15 cellular contexts compared by ENCODE assay signal in genomic region chr6:163529605-163530004, GRCh38.
DNase-seq lines count a peak whose midpoint lies in the region; ATAC-seq and TF ChIP-seq lines count a peak whose summit lies in the region.
"Had no signal": no experiment of that assay in that cellular context is flagged by ENCODE, and none has a peak within 500 bp of the region (broad histone marks: within the 10 kb centered on the region; RNA-seq: fewer than 3 reads in every experiment).

No MANE protein-coding gene starts in this region.

- H3K27me3 ChIP-seq in SJCRH30 (no peaks in the 10 kb centered on the region), body of pancreas (no peaks in the 10 kb centered on the region)
- H3K27me3 ChIP-seq in CD8-positive, alpha-beta T cell (ENCODE audit: insufficient read depth, low read length) = no peaks in the 10 kb centered on the region
- H3K27me3 ChIP-seq: right lobe of liver had no signal

- no peak for ATAC-seq in activated CD8-positive, alpha-beta T cell treated with anti-CD3 and anti-CD28 coated beads for 36 hours
- no peak for ATAC-seq in body of pancreas
- ATAC-seq in CD8-positive, alpha-beta T cell = no peak
- ATAC-seq: GM23338 had no signal

- H3K4me3 ChIP-seq in SJCRH30 (no peak overlapping the region), body of pancreas (no peak overlapping the region)
- H3K4me3 ChIP-seq in CD8-positive, alpha-beta T cell (ENCODE audit: low read depth, low read length) = no peak overlapping the region
- H3K4me3 ChIP-seq: GM23338, right lobe of liver had no signal

- TF ChIP-seq CTCF in osteocyte (IDR thresholded peaks at IDR 0.05) (no peak), body of pancreas (IDR thresholded peaks at IDR 0.05) (no peak)
- no peak for TF ChIP-seq CTCF in activated CD8-positive, alpha-beta T cell treated with anti-CD3 and anti-CD28 coated beads for 36 hours (IDR thresholded peaks at IDR 0.05)
- no peak for TF ChIP-seq CTCF in CD8-positive, alpha-beta T cell (IDR thresholded peaks at IDR 0.05)

- CTCF ChIA-PET in activated CD8-positive, alpha-beta T cell treated with anti-CD3 and anti-CD28 coated beads for 36 hours (lab: Charles Lee) = interaction anchor here (1.3 kb wide), 1 partner anchor 25 kb away, joined by 3 read pairs; no protein-coding TSS in a partner anchor
- CTCF ChIA-PET in CD8-positive, alpha-beta T cell (lab: Charles Lee) = no interaction called here

- peak overlapping the region; percentile 8 for H3K27ac Mint-ChIP-seq in osteocyte (ENCODE audit: unreplicated experiment)
- H3K27ac Mint-ChIP-seq in activated CD8-positive, alpha-beta T cell treated with anti-CD3 and anti-CD28 coated beads for 36 hours = no peak overlapping the region
- H3K27ac Mint-ChIP-seq in CD8-positive, alpha-beta T cell = no peak overlapping the region
- H3K27ac Mint-ChIP-seq: activated B cell treated with CpG ODN at 0.5 μM for 24 hours; activated T-helper 2 cell treated with anti-CD3 and anti-CD28 coated beads, Interferon-gamma antibody, Interleukin-2, Interleukin-4, amounts not matched to agents 10 μg/mL and 5 μg/mL and 100 μg/mL, durations not matched to agents 14 hours and 24 hours and 36 hours; GM23338 had no signal

- H3K27me3 Mint-ChIP-seq in osteocyte (ENCODE audit: unreplicated experiment) = no peaks in the 10 kb centered on the region
- no peaks in the 10 kb centered on the region for H3K27me3 Mint-ChIP-seq in activated CD8-positive, alpha-beta T cell treated with anti-CD3 and anti-CD28 coated beads for 36 hours
- H3K27me3 Mint-ChIP-seq in CD8-positive, alpha-beta T cell (ENCODE audit: low read depth) = no peaks in the 10 kb centered on the region
- H3K27me3 Mint-ChIP-seq: activated B cell treated with CpG ODN at 0.5 μM for 24 hours had no signal

- POLR2A ChIA-PET in activated CD8-positive, alpha-beta T cell treated with anti-CD3 and anti-CD28 coated beads for 36 hours (lab: Charles Lee) = no interaction called here
- POLR2A ChIA-PET in CD8-positive, alpha-beta T cell (lab: Charles Lee) = no interaction called here

- peaks cover 9% of the 10 kb centered on the region for H3K36me3 Mint-ChIP-seq in osteocyte (ENCODE audit: unreplicated experiment)
- peaks cover 1% of the 10 kb centered on the region for H3K36me3 Mint-ChIP-seq in activated CD8-positive, alpha-beta T cell treated with anti-CD3 and anti-CD28 coated beads for 36 hours (ENCODE audit: low read depth)
- peaks cover 2% of the 10 kb centered on the region for H3K36me3 Mint-ChIP-seq in CD8-positive, alpha-beta T cell

- intact Hi-C loops in activated CD8-positive, alpha-beta T cell treated with anti-CD3 and anti-CD28 coated beads for 36 hours (cut with micrococcal nuclease) = no loop called here
- intact Hi-C loops in body of pancreas (cut with DNase I) = no loop called here
- intact Hi-C loops in CD8-positive, alpha-beta T cell (cut with DNase I, micrococcal nuclease) = no loop called here

- H3K4me3 Mint-ChIP-seq in osteocyte (ENCODE audit: unreplicated experiment) = no peak overlapping the region
- no peak overlapping the region for H3K4me3 Mint-ChIP-seq in activated CD8-positive, alpha-beta T cell treated with anti-CD3 and anti-CD28 coated beads for 36 hours
- H3K4me3 Mint-ChIP-seq in CD8-positive, alpha-beta T cell = no peak overlapping the region
- H3K4me3 Mint-ChIP-seq: activated B cell treated with CpG ODN at 0.5 μM for 24 hours, GM23338 had no signal

- H3K4me1 Mint-ChIP-seq in osteocyte (ENCODE audit: unreplicated experiment) = peaks cover 90% of the 10 kb centered on the region
- peaks cover 41% of the 10 kb centered on the region for H3K4me1 Mint-ChIP-seq in activated CD8-positive, alpha-beta T cell treated with anti-CD3 and anti-CD28 coated beads for 36 hours (ENCODE audit: low read depth)
- H3K4me1 Mint-ChIP-seq in CD8-positive, alpha-beta T cell (ENCODE audit: low read depth) = peaks cover 52% of the 10 kb centered on the region

- DNase-seq in EH (ENCODE audit: low read depth) = peak; percentile 95
- peak; percentile 43 to 65 for DNase-seq in SJCRH30
- peak; percentile 93 for DNase-seq in fibroblast of peridontal ligament (ENCODE audit: extremely low read depth)
- no peak for DNase-seq in osteocyte (ENCODE audit: extremely low spot score, unreplicated experiment)
- DNase-seq in activated CD8-positive, alpha-beta T cell treated with anti-CD3 and anti-CD28 coated beads for 36 hours = no peak
- no peak for DNase-seq in body of pancreas
- DNase-seq in CD8-positive, alpha-beta T cell = no peak
- no peak for DNase-seq in hippocampal formation (lab: John Stamatoyannopoulos, UW)
- DNase-seq: activated B cell treated with CpG ODN at 0.5 μM for 24 hours; DMS 273 treated with DMSO at 0.1 percent for 48 hours; NCI-H1436; right lobe of liver; stimulated activated CD8-positive, alpha-beta memory T cell treated with anti-CD3 and anti-CD28 coated beads, Interleukin-4, amount 100 ng/mL, for 48 hours had no signal

- H3K9me3 ChIP-seq in SJCRH30 (replicated peaks) (no peaks in the 10 kb centered on the region), body of pancreas (no peaks in the 10 kb centered on the region)
- H3K9me3 ChIP-seq in CD8-positive, alpha-beta T cell (ENCODE audit: low read length) = no peaks in the 10 kb centered on the region
- H3K9me3 ChIP-seq: right lobe of liver had no signal

- 42 to 45% methylated on average over 3 of the region's 3 CpGs for WGBS in body of pancreas, 2 donors

- no peaks in the 10 kb centered on the region for H3K9me3 Mint-ChIP-seq in osteocyte (ENCODE audit: unreplicated experiment)
- no peaks in the 10 kb centered on the region for H3K9me3 Mint-ChIP-seq in activated CD8-positive, alpha-beta T cell treated with anti-CD3 and anti-CD28 coated beads for 36 hours
- H3K9me3 Mint-ChIP-seq in CD8-positive, alpha-beta T cell = no peaks in the 10 kb centered on the region
- H3K9me3 Mint-ChIP-seq: activated B cell treated with CpG ODN at 0.5 μM for 24 hours; activated T-helper 2 cell treated with anti-CD3 and anti-CD28 coated beads, Interferon-gamma antibody, Interleukin-2, Interleukin-4, amounts not matched to agents 10 μg/mL and 5 μg/mL and 100 μg/mL, durations not matched to agents 14 hours and 24 hours and 36 hours; GM23338 had no signal

- H3K36me3 ChIP-seq in SJCRH30 (no peaks in the 10 kb centered on the region; the same call in none of the 2 replicates), body of pancreas (replicated peaks in 1 of 2; ENCODE audit: insufficient read depth in 1 of 2, low read depth in 2 of 2) (no peaks in the 10 kb centered on the region)
- no peaks in the 10 kb centered on the region for H3K36me3 ChIP-seq in CD8-positive, alpha-beta T cell (ENCODE audit: insufficient read depth, low read length)
- H3K36me3 ChIP-seq: right lobe of liver had no signal

- H3K27ac ChIP-seq in SJCRH30 (peak overlapping the region; percentile 28), body of pancreas (no peak overlapping the region)
- no peak overlapping the region for H3K27ac ChIP-seq in CD8-positive, alpha-beta T cell (ENCODE audit: low read depth, low read length)
- H3K27ac ChIP-seq: right lobe of liver had no signal

- TF ChIP-seq POLR2A in body of pancreas (IDR thresholded peaks at IDR 0.05) = no peak

- peaks cover 63% of the 10 kb centered on the region for H3K4me1 ChIP-seq in SJCRH30
- H3K4me1 ChIP-seq in body of pancreas = peaks cover 69% of the 10 kb centered on the region
- no peaks in the 10 kb centered on the region for H3K4me1 ChIP-seq in CD8-positive, alpha-beta T cell (ENCODE audit: insufficient read depth, low read length)

Comparison
In these comparisons a context has a peak if more than half of its experiments do, and no peak if none do; other contexts are left out.
1. DNase-seq: peak in EH (single experiment), SJCRH30 (2 of 2) and fibroblast of peridontal ligament (single experiment); none in osteocyte (single experiment), activated CD8-positive, alpha-beta T cell treated with anti-CD3 and anti-CD28 coated beads for 36 hours (single experiment), body of pancreas (0 of 4), CD8-positive, alpha-beta T cell (0 of 7) and hippocampal formation (0 of 2).